13 cellular contexts compared by ENCODE assay signal in genomic region chr4:85761803-85762202, GRCh38.
DNase-seq lines count a peak whose midpoint lies in the region; ATAC-seq and TF ChIP-seq lines count a peak whose summit lies in the region.
"Had no signal": no experiment of that assay in that cellular context is flagged by ENCODE, and none has a peak within 500 bp of the region (broad histone marks: within the 10 kb centered on the region; RNA-seq: fewer than 3 reads in every experiment).

No MANE protein-coding gene starts in this region.

- intact Hi-C loops in testis (cut with DNase I; ENCODE audit: low total_unique reads), result no loop called here
- intact Hi-C loops in activated CD4-positive, alpha-beta T cell treated with anti-CD3 and anti-CD28 coated beads, Interleukin-2, amount 10 ng/mL, durations not matched to agents 24 days and 14 days (cut with micrococcal nuclease), result no loop called here

- H2BK15ac ChIP-seq in mesendoderm (replicated peaks; ENCODE audit: low read depth), result no peak overlapping the region

- H3K4me3 ChIP-seq in fibroblast of lung (replicated peaks in 1 of 4; ENCODE audit: control extremely low read depth in 1 of 4, insufficient read depth in 1 of 4, low read depth in 3 of 4, low read length in 4 of 4) (peak overlapping the region in 1 of 4 experiments; percentile 25), mesendoderm (ENCODE audit: low read length) (no peak overlapping the region), testis (no peak overlapping the region)

- no peak overlapping the region for H4K5ac ChIP-seq in mesendoderm (ENCODE audit: low read length)

- no peak overlapping the region for H2BK5ac ChIP-seq in mesendoderm (ENCODE audit: low read length)

- H2AK5ac ChIP-seq in mesendoderm (ENCODE audit: low read length), result peak overlapping the region; percentile 41

- H3K27me3 ChIP-seq in fibroblast of lung (ENCODE audit: control insufficient read depth, insufficient read depth, low read length) (no peaks in the 10 kb centered on the region), mesendoderm (ENCODE audit: insufficient read depth, low read length, poor library complexity) (no peaks in the 10 kb centered on the region), testis (no peaks in the 10 kb centered on the region)

- no peaks in the 10 kb centered on the region for H3K36me3 ChIP-seq in fibroblast of lung (ENCODE audit: control insufficient read depth, insufficient read depth, low read length)
- no peaks in the 10 kb centered on the region for H3K36me3 ChIP-seq in mesendoderm (ENCODE audit: control insufficient read depth, insufficient read depth, low read length)
- H3K36me3 ChIP-seq in testis (ENCODE audit: low read depth, missing control alignments), result no peaks in the 10 kb centered on the region

- no peak overlapping the region for H2BK120ac ChIP-seq in mesendoderm (ENCODE audit: low read depth, low read length)

- DNase-seq in RPMI7951 (ENCODE audit: low read depth) (peak; percentile 27), fibroblast of lung (ENCODE audit: low read depth in 2 of 2) (peak; percentile 53 to 94), mesendoderm (no peak), testis (peak; percentile 38), T-helper 2 cell (no peak), GM10266 (ENCODE audit: extremely low spot score) (no peak)
- DNase-seq in activated CD4-positive, alpha-beta T cell treated with anti-CD3 and anti-CD28 coated beads, Interleukin-2, amount 10 ng/mL, durations not matched to agents 24 days and 14 days, result no peak
- no peak for DNase-seq in activated CD8-positive, alpha-beta memory T cell treated with anti-CD3 and anti-CD28 coated beads, Interleukin-2, amount 10 ng/mL, durations not matched to agents 7 days and 5 days
- DNase-seq: activated T-cell treated with anti-CD3 and anti-CD28 coated beads, Interleukin-2, amount 50 U/mL, for 1 hour; H9; NCI-H1436 treated with DMSO at 0.1 percent for 48 hours; NCI-H526 had no signal

- no peaks in the 10 kb centered on the region for H3K9me3 Mint-ChIP-seq in activated CD4-positive, alpha-beta T cell treated with anti-CD3 and anti-CD28 coated beads, Interleukin-2, amount 10 ng/mL, durations not matched to agents 24 days and 14 days
- H3K9me3 Mint-ChIP-seq in activated CD8-positive, alpha-beta memory T cell treated with anti-CD3 and anti-CD28 coated beads, Interleukin-2, amount 10 ng/mL, durations not matched to agents 7 days and 5 days (ENCODE audit: low read depth), result no peaks in the 10 kb centered on the region
- H3K9me3 Mint-ChIP-seq: H9 had no signal

- H3K9ac ChIP-seq in fibroblast of lung (ENCODE audit: insufficient read depth, low read length) (no peak overlapping the region), mesendoderm (ENCODE audit: low read length) (no peak overlapping the region)

- H3K79me2 ChIP-seq in fibroblast of lung (ENCODE audit: control insufficient read depth, insufficient read depth, low read length) (no peaks in the 10 kb centered on the region), mesendoderm (ENCODE audit: control insufficient read depth, insufficient read depth, low read length) (no peaks in the 10 kb centered on the region)

- H3K4ac ChIP-seq in mesendoderm (ENCODE audit: low read depth, low read length), result no peak overlapping the region

- no peaks in the 10 kb centered on the region for H3K9me3 ChIP-seq in fibroblast of lung (ENCODE audit: control insufficient read depth, insufficient read depth, low read depth, low read length)
- H3K9me3 ChIP-seq in testis, result no peaks in the 10 kb centered on the region

- H3K36me3 Mint-ChIP-seq in activated CD4-positive, alpha-beta T cell treated with anti-CD3 and anti-CD28 coated beads, Interleukin-2, amount 10 ng/mL, durations not matched to agents 24 days and 14 days (ENCODE audit: low read depth), result no peaks in the 10 kb centered on the region
- H3K36me3 Mint-ChIP-seq in activated CD8-positive, alpha-beta memory T cell treated with anti-CD3 and anti-CD28 coated beads, Interleukin-2, amount 10 ng/mL, durations not matched to agents 7 days and 5 days, result no peaks in the 10 kb centered on the region

- H3K4me3 Mint-ChIP-seq in activated CD4-positive, alpha-beta T cell treated with anti-CD3 and anti-CD28 coated beads, Interleukin-2, amount 10 ng/mL, durations not matched to agents 24 days and 14 days, result no peak overlapping the region
- no peak overlapping the region for H3K4me3 Mint-ChIP-seq in activated CD8-positive, alpha-beta memory T cell treated with anti-CD3 and anti-CD28 coated beads, Interleukin-2, amount 10 ng/mL, durations not matched to agents 7 days and 5 days
- H3K4me3 Mint-ChIP-seq: H9 had no signal

- peaks cover 18% of the 10 kb centered on the region for H3K4me1 ChIP-seq in fibroblast of lung (ENCODE audit: control insufficient read depth, extremely low read depth, insufficient read depth, low read length)
- no peaks in the 10 kb centered on the region for H3K4me1 ChIP-seq in mesendoderm (ENCODE audit: control insufficient read depth, low read depth, low read length)
- H3K4me1 ChIP-seq in testis, result no peaks in the 10 kb centered on the region

- CTCF ChIA-PET in activated CD8-positive, alpha-beta memory T cell treated with anti-CD3 and anti-CD28 coated beads, Interleukin-2, amount 10 ng/mL, durations not matched to agents 7 days and 5 days (lab: Charles Lee), result no interaction called here

- no peaks in the 10 kb centered on the region for H3K4me1 Mint-ChIP-seq in activated CD4-positive, alpha-beta T cell treated with anti-CD3 and anti-CD28 coated beads, Interleukin-2, amount 10 ng/mL, durations not matched to agents 24 days and 14 days
- no peaks in the 10 kb centered on the region for H3K4me1 Mint-ChIP-seq in activated CD8-positive, alpha-beta memory T cell treated with anti-CD3 and anti-CD28 coated beads, Interleukin-2, amount 10 ng/mL, durations not matched to agents 7 days and 5 days

- TF ChIP-seq CTCF in fibroblast of lung (conservative IDR thresholded peaks at IDR 0.05 in 1 of 2, IDR thresholded peaks at IDR 0.05 in 1 of 2; ENCODE audit: low read depth in 1 of 2, low read length in 2 of 2) (no peak), testis (IDR thresholded peaks at IDR 0.05) (no peak), GM10266 (IDR thresholded peaks at IDR 0.05; ENCODE audit: control insufficient read depth, insufficient read depth, low read depth, missing control alignments) (no peak)

- no peak overlapping the region for H2AFZ ChIP-seq in fibroblast of lung (ENCODE audit: low read length)

- no peak overlapping the region for H4K8ac ChIP-seq in mesendoderm (ENCODE audit: low read depth, low read length)

- H3K79me1 ChIP-seq in mesendoderm (ENCODE audit: low read length), result no peaks in the 10 kb centered on the region

- no peaks in the 10 kb centered on the region for H3K27me3 Mint-ChIP-seq in activated CD4-positive, alpha-beta T cell treated with anti-CD3 and anti-CD28 coated beads, Interleukin-2, amount 10 ng/mL, durations not matched to agents 24 days and 14 days
- no peaks in the 10 kb centered on the region for H3K27me3 Mint-ChIP-seq in activated CD8-positive, alpha-beta memory T cell treated with anti-CD3 and anti-CD28 coated beads, Interleukin-2, amount 10 ng/mL, durations not matched to agents 7 days and 5 days

- no CpG with 5 or more reads among the region's 3 CpGs for WGBS in mesendoderm (ENCODE audit: extremely low coverage, insufficient coverage, low lambda C conversion rate)
- 47 to 51% methylated on average over 3 of the region's 3 CpGs for WGBS in testis, 2 donors

- no peak for TF ChIP-seq POLR2A in testis (IDR thresholded peaks at IDR 0.05)

- H3K4me2 ChIP-seq in fibroblast of lung (ENCODE audit: extremely low read depth, insufficient read depth, low read length), result peak overlapping the region; percentile 76
- H3K4me2 ChIP-seq in mesendoderm (ENCODE audit: low read length), result no peak overlapping the region

- H4K20me1 ChIP-seq in fibroblast of lung (ENCODE audit: control insufficient read depth, extremely low read depth, insufficient read depth, low read length), result no peaks in the 10 kb centered on the region

- ATAC-seq in activated CD8-positive, alpha-beta memory T cell treated with anti-CD3 and anti-CD28 coated beads, Interleukin-2, amount 10 ng/mL, durations not matched to agents 7 days and 5 days, result no peak

- no peak overlapping the region for H3K56ac ChIP-seq in mesendoderm (ENCODE audit: low read length)

- no peak overlapping the region for H3K18ac ChIP-seq in mesendoderm (ENCODE audit: low read length)

- no peak overlapping the region for H3K23ac ChIP-seq in mesendoderm (ENCODE audit: low read length)

- H3K27ac ChIP-seq in fibroblast of lung (ENCODE audit: insufficient read depth, low read length), result peak overlapping the region; percentile 74
- no peak overlapping the region for H3K27ac ChIP-seq in mesendoderm (ENCODE audit: low read depth, low read length)
- H3K27ac ChIP-seq in testis, result no peak overlapping the region
- H3K27ac ChIP-seq: VCaP had no signal

- H3K27ac Mint-ChIP-seq in activated CD4-positive, alpha-beta T cell treated with anti-CD3 and anti-CD28 coated beads, Interleukin-2, amount 10 ng/mL, durations not matched to agents 24 days and 14 days, result no peak overlapping the region
- no peak overlapping the region for H3K27ac Mint-ChIP-seq in activated CD8-positive, alpha-beta memory T cell treated with anti-CD3 and anti-CD28 coated beads, Interleukin-2, amount 10 ng/mL, durations not matched to agents 7 days and 5 days
- H3K27ac Mint-ChIP-seq: H9 had no signal

Comparison
In these comparisons a context has a peak if more than half of its experiments do, and no peak if none do; other contexts are left out.
1. DNase-seq: peak in RPMI7951 (single experiment), fibroblast of lung (2 of 2) and testis (single experiment); none in mesendoderm (single experiment), activated CD4-positive, alpha-beta T cell treated with anti-CD3 and anti-CD28 coated beads, Interleukin-2, amount 10 ng/mL, durations not matched to agents 24 days and 14 days (single experiment), T-helper 2 cell (0 of 5), GM10266 (single experiment) and activated CD8-positive, alpha-beta memory T cell treated with anti-CD3 and anti-CD28 coated beads, Interleukin-2, amount 10 ng/mL, durations not matched to agents 7 days and 5 days (single experiment).